In the genomic region with DNA sequence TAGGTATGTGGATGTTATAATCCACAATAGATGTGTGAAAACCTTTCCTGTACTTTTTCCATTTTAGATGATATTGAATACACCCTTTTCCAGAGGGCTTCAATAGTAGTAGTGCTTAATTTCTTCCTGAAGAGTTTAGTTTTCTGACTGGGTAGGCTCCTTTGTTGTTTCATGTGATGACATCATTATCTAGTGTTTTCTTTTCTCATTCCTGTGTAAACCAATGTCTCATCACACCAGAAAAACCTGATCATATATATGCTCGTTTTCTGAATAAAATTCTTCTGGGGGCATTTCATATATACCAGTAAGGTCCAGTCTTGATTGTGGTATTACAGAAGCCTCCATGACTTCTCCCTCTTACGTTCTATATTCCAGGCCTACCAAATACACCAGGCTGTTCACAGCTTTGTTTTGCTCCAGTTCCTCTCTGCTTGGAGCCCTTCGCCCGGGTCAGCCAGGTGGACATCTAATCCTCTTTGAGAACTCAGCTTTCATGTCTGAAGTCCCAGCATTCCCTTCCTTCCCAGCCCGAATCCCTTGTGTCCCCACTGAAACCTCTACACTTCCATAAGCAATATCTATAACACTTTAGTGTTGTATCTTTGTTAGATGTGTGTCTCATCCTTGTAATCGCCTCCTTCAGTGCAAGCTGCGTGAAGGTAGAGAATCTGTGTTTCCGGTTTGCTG, we compare ENCODE assay signal across 2 cellular contexts.
A peak's percentile ranks its signal among the peaks of the same experiment; 100 is the strongest.
TF ChIP-seq lines count a peak whose summit lies in the region.

No MANE protein-coding gene starts in this region.

TF ChIP-seq in HEK293, 187 proteins besides CTCF, POLR2A, EP300 and RAD21 (continued from another document and continues in another):
- TF ChIP-seq, protein P1, sequence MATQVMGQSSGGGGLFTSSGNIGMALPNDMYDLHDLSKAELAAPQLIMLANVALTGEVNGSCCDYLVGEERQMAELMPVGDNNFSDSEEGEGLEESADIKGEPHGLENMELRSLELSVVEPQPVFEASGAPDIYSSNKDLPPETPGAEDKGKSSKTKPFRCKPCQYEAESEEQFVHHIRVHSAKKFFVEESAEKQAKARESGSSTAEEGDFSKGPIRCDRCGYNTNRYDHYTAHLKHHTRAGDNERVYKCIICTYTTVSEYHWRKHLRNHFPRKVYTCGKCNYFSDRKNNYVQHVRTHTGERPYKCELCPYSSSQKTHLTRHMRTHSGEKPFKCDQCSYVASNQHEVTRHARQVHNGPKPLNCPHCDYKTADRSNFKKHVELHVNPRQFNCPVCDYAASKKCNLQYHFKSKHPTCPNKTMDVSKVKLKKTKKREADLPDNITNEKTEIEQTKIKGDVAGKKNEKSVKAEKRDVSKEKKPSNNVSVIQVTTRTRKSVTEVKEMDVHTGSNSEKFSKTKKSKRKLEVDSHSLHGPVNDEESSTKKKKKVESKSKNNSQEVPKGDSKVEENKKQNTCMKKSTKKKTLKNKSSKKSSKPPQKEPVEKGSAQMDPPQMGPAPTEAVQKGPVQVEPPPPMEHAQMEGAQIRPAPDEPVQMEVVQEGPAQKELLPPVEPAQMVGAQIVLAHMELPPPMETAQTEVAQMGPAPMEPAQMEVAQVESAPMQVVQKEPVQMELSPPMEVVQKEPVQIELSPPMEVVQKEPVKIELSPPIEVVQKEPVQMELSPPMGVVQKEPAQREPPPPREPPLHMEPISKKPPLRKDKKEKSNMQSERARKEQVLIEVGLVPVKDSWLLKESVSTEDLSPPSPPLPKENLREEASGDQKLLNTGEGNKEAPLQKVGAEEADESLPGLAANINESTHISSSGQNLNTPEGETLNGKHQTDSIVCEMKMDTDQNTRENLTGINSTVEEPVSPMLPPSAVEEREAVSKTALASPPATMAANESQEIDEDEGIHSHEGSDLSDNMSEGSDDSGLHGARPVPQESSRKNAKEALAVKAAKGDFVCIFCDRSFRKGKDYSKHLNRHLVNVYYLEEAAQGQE (tag by site-specific recombination; IDR thresholded peaks at IDR 0.05) = no peak
- 0 out of 2 replicates have a peak, but pooled peaks have one; percentile 22 for TF ChIP-seq ZNF324 (tag by site-specific recombination; IDR thresholded peaks at IDR 0.05)
- peak; percentile 88 for TF ChIP-seq ZNF629 (tag by site-specific recombination; IDR thresholded peaks at IDR 0.05)
- TF ChIP-seq, protein P2, sequence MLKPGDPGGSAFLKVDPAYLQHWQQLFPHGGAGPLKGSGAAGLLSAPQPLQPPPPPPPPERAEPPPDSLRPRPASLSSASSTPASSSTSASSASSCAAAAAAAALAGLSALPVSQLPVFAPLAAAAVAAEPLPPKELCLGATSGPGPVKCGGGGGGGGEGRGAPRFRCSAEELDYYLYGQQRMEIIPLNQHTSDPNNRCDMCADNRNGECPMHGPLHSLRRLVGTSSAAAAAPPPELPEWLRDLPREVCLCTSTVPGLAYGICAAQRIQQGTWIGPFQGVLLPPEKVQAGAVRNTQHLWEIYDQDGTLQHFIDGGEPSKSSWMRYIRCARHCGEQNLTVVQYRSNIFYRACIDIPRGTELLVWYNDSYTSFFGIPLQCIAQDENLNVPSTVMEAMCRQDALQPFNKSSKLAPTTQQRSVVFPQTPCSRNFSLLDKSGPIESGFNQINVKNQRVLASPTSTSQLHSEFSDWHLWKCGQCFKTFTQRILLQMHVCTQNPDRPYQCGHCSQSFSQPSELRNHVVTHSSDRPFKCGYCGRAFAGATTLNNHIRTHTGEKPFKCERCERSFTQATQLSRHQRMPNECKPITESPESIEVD (tag by site-specific recombination; IDR thresholded peaks at IDR 0.05) = peak; percentile 80
- peak; percentile 32; the same call in 1 of the 2 replicates for TF ChIP-seq ZEB2 (tag by site-specific recombination; IDR thresholded peaks at IDR 0.05)
- TF ChIP-seq, protein P3, sequence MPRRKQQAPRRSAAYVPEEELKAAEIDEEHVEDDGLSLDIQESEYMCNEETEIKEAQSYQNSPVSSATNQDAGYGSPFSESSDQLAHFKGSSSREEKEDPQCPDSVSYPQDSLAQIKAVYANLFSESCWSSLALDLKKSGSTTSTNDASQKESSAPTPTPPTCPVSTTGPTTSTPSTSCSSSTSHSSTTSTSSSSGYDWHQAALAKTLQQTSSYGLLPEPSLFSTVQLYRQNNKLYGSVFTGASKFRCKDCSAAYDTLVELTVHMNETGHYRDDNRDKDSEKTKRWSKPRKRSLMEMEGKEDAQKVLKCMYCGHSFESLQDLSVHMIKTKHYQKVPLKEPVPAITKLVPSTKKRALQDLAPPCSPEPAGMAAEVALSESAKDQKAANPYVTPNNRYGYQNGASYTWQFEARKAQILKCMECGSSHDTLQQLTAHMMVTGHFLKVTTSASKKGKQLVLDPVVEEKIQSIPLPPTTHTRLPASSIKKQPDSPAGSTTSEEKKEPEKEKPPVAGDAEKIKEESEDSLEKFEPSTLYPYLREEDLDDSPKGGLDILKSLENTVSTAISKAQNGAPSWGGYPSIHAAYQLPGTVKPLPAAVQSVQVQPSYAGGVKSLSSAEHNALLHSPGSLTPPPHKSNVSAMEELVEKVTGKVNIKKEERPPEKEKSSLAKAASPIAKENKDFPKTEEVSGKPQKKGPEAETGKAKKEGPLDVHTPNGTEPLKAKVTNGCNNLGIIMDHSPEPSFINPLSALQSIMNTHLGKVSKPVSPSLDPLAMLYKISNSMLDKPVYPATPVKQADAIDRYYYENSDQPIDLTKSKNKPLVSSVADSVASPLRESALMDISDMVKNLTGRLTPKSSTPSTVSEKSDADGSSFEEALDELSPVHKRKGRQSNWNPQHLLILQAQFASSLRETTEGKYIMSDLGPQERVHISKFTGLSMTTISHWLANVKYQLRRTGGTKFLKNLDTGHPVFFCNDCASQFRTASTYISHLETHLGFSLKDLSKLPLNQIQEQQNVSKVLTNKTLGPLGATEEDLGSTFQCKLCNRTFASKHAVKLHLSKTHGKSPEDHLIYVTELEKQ (tag by site-specific recombination; IDR thresholded peaks at IDR 0.05; ENCODE audit: borderline replicate concordance) = 0 out of 2 replicates have a peak, but pooled peaks have one; percentile 13
- TF ChIP-seq ZNF335 (tag by site-specific recombination; conservative IDR thresholded peaks at IDR 0.05) = peak; percentile 37; the same call in 1 of the 2 replicates
- peak; percentile 40; the same call in 1 of the 2 replicates for TF ChIP-seq ZNF341 (tag by site-specific recombination; IDR thresholded peaks at IDR 0.05; ENCODE audit: low read depth)
- TF ChIP-seq, protein P4, sequence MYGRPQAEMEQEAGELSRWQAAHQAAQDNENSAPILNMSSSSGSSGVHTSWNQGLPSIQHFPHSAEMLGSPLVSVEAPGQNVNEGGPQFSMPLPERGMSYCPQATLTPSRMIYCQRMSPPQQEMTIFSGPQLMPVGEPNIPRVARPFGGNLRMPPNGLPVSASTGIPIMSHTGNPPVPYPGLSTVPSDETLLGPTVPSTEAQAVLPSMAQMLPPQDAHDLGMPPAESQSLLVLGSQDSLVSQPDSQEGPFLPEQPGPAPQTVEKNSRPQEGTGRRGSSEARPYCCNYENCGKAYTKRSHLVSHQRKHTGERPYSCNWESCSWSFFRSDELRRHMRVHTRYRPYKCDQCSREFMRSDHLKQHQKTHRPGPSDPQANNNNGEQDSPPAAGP (tag by site-specific recombination; IDR thresholded peaks at IDR 0.05) = 0 out of 2 replicates have a peak, but pooled peaks have one; percentile 31

TF ChIP-seq in liver, 16 proteins besides CTCF, POLR2A, EP300 and RAD21 (continued from another document):
- TF ChIP-seq, protein P1 (IDR thresholded peaks at IDR 0.05) = no peak
- TF ChIP-seq SP1 (IDR thresholded peaks at IDR 0.05) (no peak), TAF1 (conservative IDR thresholded peaks at IDR 0.05) (no peak), YY1 (IDR thresholded peaks at IDR 0.05) (no peak)
